ENCODE assay signal across 17 cellular contexts in genomic region chr16:81799138-81799504, GRCh38. TPM values are rescaled to one million over a fixed set of nuclear protein-coding genes. Genes with fewer than 3 reads are reported as not detected.
A peak's percentile ranks its signal among the peaks of the same experiment; 100 is the strongest.
DNase-seq lines count a peak whose midpoint lies in the region; ATAC-seq, FAIRE-seq and TF ChIP-seq lines count a peak whose summit lies in the region.
"Had no signal": no experiment of that assay in that cellular context is flagged by ENCODE, and none has a peak within 500 bp of the region (broad histone marks: within the 10 kb centered on the region; RNA-seq: fewer than 3 reads in every experiment).

No MANE protein-coding gene starts in this region.

- POLR2A ChIA-PET in CD8-positive, alpha-beta memory T cell (lab: Charles Lee) = interaction anchor here (0.6 to 0.7 kb wide), 2 partner anchors 19 to 22 kb away, joined by 3 read pairs; no protein-coding TSS in a partner anchor

- no peaks in the 10 kb centered on the region for H3K9me2 ChIP-seq in SU-DHL-6 (replicated peaks; ENCODE audit: insufficient read depth, low read length)

- no peak for TF ChIP-seq CTCF in SU-DHL-6 (IDR thresholded peaks at IDR 0.05; ENCODE audit: insufficient read depth, low read length, poor library complexity, severe bottlenecking)
- TF ChIP-seq CTCF in lower lobe of right lung (IDR thresholded peaks at IDR 0.05) = no peak
- no peak for TF ChIP-seq CTCF in GM13976 (IDR thresholded peaks at IDR 0.05; ENCODE audit: borderline replicate concordance, control extremely low read depth, extremely low read depth, insufficient read depth, missing control alignments)

- H4K20me1 ChIP-seq in BLaER1 (no peaks in the 10 kb centered on the region), SU-DHL-6 (ENCODE audit: low read depth, low read length) (no peaks in the 10 kb centered on the region)

- peak overlapping the region; percentile 72 to 98 (median 88) for H3K27ac Mint-ChIP-seq in CD8-positive, alpha-beta memory T cell

- no peaks in the 10 kb centered on the region for H3K27me3 Mint-ChIP-seq in CD8-positive, alpha-beta memory T cell

- FAIRE-seq in RCC 7860 (lab: Jason Lieb, UNC) (no peak), GM12892 (lab: Jason Lieb, UNC) (no peak)
- FAIRE-seq: H1, islet of Langerhans had no signal

- DNase-seq in CD8-positive, alpha-beta memory T cell = no peak
- no peak for DNase-seq in lower lobe of right lung
- no peak for DNase-seq in RCC 7860 (ENCODE audit: low spot score)
- no peak for DNase-seq in GM13976 (ENCODE audit: low spot score)
- DNase-seq in GM12892 (ENCODE audit: insufficient read length) = no peak
- DNase-seq: amygdala; glutamatergic neuron; mesendoderm; NCI-H1105; NK-92 treated with Interleukin-12 subunit alpha and Interleukin-12 subunit beta, amount 100 ng/mL, for 24 hours; stimulated activated naive CD4-positive, alpha-beta T cell treated with Interleukin-2 at 50 U/mL for 16 hours had no signal

- intact Hi-C loops in lower lobe of right lung (cut with DNase I) = no loop called here

- H3K36me3 ChIP-seq in BLaER1 (peaks cover 4% of the 10 kb centered on the region; the same call in 1 of the 2 replicates), SU-DHL-6 (ENCODE audit: low read length) (peaks cover 22% of the 10 kb centered on the region), lower lobe of right lung (no peaks in the 10 kb centered on the region)
- no peaks in the 10 kb centered on the region for H3K36me3 ChIP-seq in CD8-positive, alpha-beta memory T cell (ENCODE audit: insufficient read depth, low read length)

- H3K79me2 ChIP-seq in SU-DHL-6 (ENCODE audit: insufficient read depth, low read length) = peaks cover 96% of the 10 kb centered on the region

- H3F3A ChIP-seq in SU-DHL-6 (ENCODE audit: insufficient read depth) = peaks cover 73% of the 10 kb centered on the region

- in situ Hi-C loops in GM13976 (cut with MboI; ENCODE audit: low sequenced_read_pairs, unreplicated experiment) = no loop called here

- peaks cover 73% of the 10 kb centered on the region for H3K4me1 ChIP-seq in BLaER1
- peaks cover 5% of the 10 kb centered on the region for H3K4me1 ChIP-seq in CD8-positive, alpha-beta memory T cell (ENCODE audit: insufficient read depth, low read length)
- H3K4me1 ChIP-seq in lower lobe of right lung = peaks cover 25% of the 10 kb centered on the region

- H3K9ac ChIP-seq in BLaER1 (peak overlapping the region; percentile 58), SU-DHL-6 (ENCODE audit: low read length) (peak overlapping the region; percentile 57)

- CTCF ChIA-PET in CD8-positive, alpha-beta memory T cell (lab: Charles Lee) = interaction anchor here (1.7 to 2.1 kb wide), 4 partner anchors 24 to 75 kb away, joined by 5 to 13 read pairs (median 6); no protein-coding TSS in a partner anchor

- ATAC-seq in lower lobe of right lung (no peak), HG02571 (IDR thresholded peaks at IDR 0.05; ENCODE audit: unreplicated experiment) (no peak)

- peaks cover 33 to 49% (median 36%) of the 10 kb centered on the region in 3 donors for H3K4me1 Mint-ChIP-seq in CD8-positive, alpha-beta memory T cell

- H3K27me3 ChIP-seq in BLaER1 (no peaks in the 10 kb centered on the region), SU-DHL-6 (ENCODE audit: low read length) (no peaks in the 10 kb centered on the region), lower lobe of right lung (ENCODE audit: low read depth) (no peaks in the 10 kb centered on the region)
- no peaks in the 10 kb centered on the region for H3K27me3 ChIP-seq in CD8-positive, alpha-beta memory T cell (ENCODE audit: insufficient read depth, low read length, poor library complexity, severe bottlenecking)

- H3K4me2 ChIP-seq in BLaER1 (peak overlapping the region; percentile 91), SU-DHL-6 (ENCODE audit: low read depth, low read length, poor library complexity, severe bottlenecking) (peak overlapping the region; percentile 47)

- no peak overlapping the region for H2AFZ ChIP-seq in SU-DHL-6 (ENCODE audit: low read depth, low read length, severe bottlenecking)

- H3K4me3 ChIP-seq in BLaER1 = peak overlapping the region; percentile 52
- no peak overlapping the region for H3K4me3 ChIP-seq in CD8-positive, alpha-beta memory T cell (ENCODE audit: low read length)
- no peak overlapping the region for H3K4me3 ChIP-seq in SU-DHL-6 (ENCODE audit: insufficient read depth, low read length, poor library complexity, severe bottlenecking)
- H3K4me3 ChIP-seq in lower lobe of right lung = no peak overlapping the region
- H3K4me3 ChIP-seq: coronary artery had no signal

- H3K9me3 Mint-ChIP-seq in CD8-positive, alpha-beta memory T cell = no peaks in the 10 kb centered on the region

- H3K27ac ChIP-seq in BLaER1 (peak overlapping the region; percentile 86), SU-DHL-6 (ENCODE audit: low read depth, low read length) (peak overlapping the region; percentile 94), lower lobe of right lung (peak overlapping the region; percentile 51)
- no peak overlapping the region for H3K27ac ChIP-seq in CD8-positive, alpha-beta memory T cell (ENCODE audit: low read depth, low read length)

- H3K9me3 ChIP-seq in BLaER1 (peaks cover 4% of the 10 kb centered on the region), SU-DHL-6 (ENCODE audit: insufficient read depth, low read length) (no peaks in the 10 kb centered on the region), lower lobe of right lung (no peaks in the 10 kb centered on the region)
- H3K9me3 ChIP-seq in CD8-positive, alpha-beta memory T cell (ENCODE audit: low read length) = no peaks in the 10 kb centered on the region

- H3K36me3 Mint-ChIP-seq in CD8-positive, alpha-beta memory T cell = no peaks in the 10 kb centered on the region

- H3K4me3 Mint-ChIP-seq in CD8-positive, alpha-beta memory T cell = peak overlapping the region in 5 of 7 donors; percentile 59 to 84 (median 71)

- TF ChIP-seq POLR2A in GM12892 (IDR thresholded peaks at IDR 0.05; ENCODE audit: low read depth, low read length) = no peak

RNA-seq across cellular contexts. Expression of gene PLCG2, which starts 20.0 kb away (rescaled TPM):
- 10 to 100 TPM; 14.2 to 16.2 TPM for total RNA-seq in CD8-positive, alpha-beta memory T cell
- 5.4 TPM for polyA plus RNA-seq in CD8-positive, alpha-beta memory T cell
- 47.7 TPM for total RNA-seq in lower lobe of right lung
- 137 TPM for polyA plus RNA-seq in GM12892 (2012; ENCODE audit: missing spikeins)
